In the genomic region with DNA sequence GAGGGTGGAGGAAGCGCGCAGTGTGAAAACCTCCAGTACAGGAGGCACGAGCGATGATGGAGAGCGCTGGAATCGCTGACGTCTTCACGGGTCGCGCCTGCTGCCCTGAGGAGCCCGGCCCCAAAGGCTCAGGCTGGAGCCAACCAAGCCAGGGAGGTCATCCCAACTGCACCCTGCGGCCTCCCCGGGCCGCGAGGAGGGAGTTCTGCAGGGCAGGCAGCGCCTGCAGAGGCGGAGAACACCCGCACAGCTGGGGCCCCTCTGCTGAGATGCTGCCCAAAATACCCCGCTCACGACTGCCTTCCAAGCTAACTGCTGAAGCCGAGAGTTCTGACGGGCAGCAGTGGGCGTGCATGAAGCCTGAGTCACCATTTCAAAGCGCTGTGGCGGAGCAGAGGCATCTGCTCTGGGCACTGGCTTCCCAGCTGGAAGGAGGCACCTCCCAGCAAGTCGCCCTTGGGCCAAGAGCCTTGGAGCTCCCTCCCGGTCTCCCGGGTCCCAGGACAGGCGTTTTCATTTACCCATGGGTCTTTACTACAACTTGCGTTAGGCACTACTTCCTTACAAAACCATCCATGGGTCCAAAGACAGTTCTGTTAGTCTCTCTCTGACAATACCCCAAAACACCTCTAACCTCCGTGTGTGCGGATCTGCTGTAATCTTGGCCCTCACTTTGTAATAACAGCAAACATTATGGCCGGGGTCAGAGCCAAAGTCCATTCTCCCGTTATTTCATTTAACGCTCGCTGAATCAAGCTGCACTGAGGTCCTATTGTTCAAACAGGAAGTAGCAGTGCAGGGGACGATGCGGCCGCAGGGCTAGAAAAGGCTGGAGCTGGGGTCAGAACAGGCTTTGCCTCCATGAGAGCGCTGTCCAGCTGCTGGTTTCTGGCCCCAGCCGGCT, we compare ENCODE assay signal across 8 cellular contexts.
A peak's percentile ranks its signal among the peaks of the same experiment; 100 is the strongest.
DNase-seq lines count a peak whose midpoint lies in the region; ATAC-seq and TF ChIP-seq lines count a peak whose summit lies in the region.

No MANE protein-coding gene starts in this region.

- ATAC-seq in stimulated activated naive CD8-positive, alpha-beta T cell treated with anti-CD3 and anti-CD28 coated beads, Interleukin-15, amount 100 ng/mL, for 72 hours: peak; percentile 94
- no peak for ATAC-seq in GM19467 (IDR thresholded peaks at IDR 0.05; ENCODE audit: unreplicated experiment)

- DNase-seq in DMS153 treated with DMSO at 0.1 percent for 48 hours (lab: John Stamatoyannopoulos, UW; ENCODE audit: unreplicated experiment) (peak; percentile 21), DMS153 (lab: John Stamatoyannopoulos, UW) (no peak), NCI-H446 treated with DMSO at 0.1 percent for 48 hours (lab: John Stamatoyannopoulos, UW) (peak; percentile 7), fibroblast of the conjunctiva (ENCODE audit: low read depth) (peak; percentile 79), nephron progenitor cell (peak; percentile 73)
- DNase-seq in activated T-helper 2 cell treated with anti-CD3 and anti-CD28 coated beads, Interferon-gamma antibody, Interleukin-2, Interleukin-4, amounts not matched to agents 10 μg/mL and 5 μg/mL and 100 μg/mL, durations not matched to agents 14 hours and 24 hours and 36 hours (ENCODE audit: low spot score): no peak
- DNase-seq in stimulated activated naive CD8-positive, alpha-beta T cell treated with anti-CD3 and anti-CD28 coated beads, Interleukin-15, amount 100 ng/mL, for 72 hours: peak; percentile 59 to 64

- intact Hi-C loops in activated T-helper 2 cell treated with anti-CD3 and anti-CD28 coated beads, Interferon-gamma antibody, Interleukin-2, Interleukin-4, amounts not matched to agents 10 μg/mL and 5 μg/mL and 100 μg/mL, durations not matched to agents 14 hours and 24 hours and 36 hours (cut with micrococcal nuclease): no loop called here

- peaks cover 14% of the 10 kb centered on the region for H3K4me1 Mint-ChIP-seq in activated T-helper 2 cell treated with anti-CD3 and anti-CD28 coated beads, Interferon-gamma antibody, Interleukin-2, Interleukin-4, amounts not matched to agents 10 μg/mL and 5 μg/mL and 100 μg/mL, durations not matched to agents 14 hours and 24 hours and 36 hours (ENCODE audit: low read depth)
- H3K4me1 Mint-ChIP-seq in nephron progenitor cell: peaks cover 14% of the 10 kb centered on the region
- H3K4me1 Mint-ChIP-seq in stimulated activated naive CD8-positive, alpha-beta T cell treated with anti-CD3 and anti-CD28 coated beads, Interleukin-15, amount 100 ng/mL, for 72 hours: peaks cover 15% of the 10 kb centered on the region

- H3K9me3 Mint-ChIP-seq in activated T-helper 2 cell treated with anti-CD3 and anti-CD28 coated beads, Interferon-gamma antibody, Interleukin-2, Interleukin-4, amounts not matched to agents 10 μg/mL and 5 μg/mL and 100 μg/mL, durations not matched to agents 14 hours and 24 hours and 36 hours: no peaks in the 10 kb centered on the region
- H3K9me3 Mint-ChIP-seq in nephron progenitor cell: no peaks in the 10 kb centered on the region
- no peaks in the 10 kb centered on the region for H3K9me3 Mint-ChIP-seq in stimulated activated naive CD8-positive, alpha-beta T cell treated with anti-CD3 and anti-CD28 coated beads, Interleukin-15, amount 100 ng/mL, for 72 hours

- H3K36me3 Mint-ChIP-seq in activated T-helper 2 cell treated with anti-CD3 and anti-CD28 coated beads, Interferon-gamma antibody, Interleukin-2, Interleukin-4, amounts not matched to agents 10 μg/mL and 5 μg/mL and 100 μg/mL, durations not matched to agents 14 hours and 24 hours and 36 hours (ENCODE audit: low read depth): no peaks in the 10 kb centered on the region
- H3K36me3 Mint-ChIP-seq in nephron progenitor cell (ENCODE audit: low read depth): no peaks in the 10 kb centered on the region

- peak overlapping the region; percentile 15 for H3K27ac Mint-ChIP-seq in activated T-helper 2 cell treated with anti-CD3 and anti-CD28 coated beads, Interferon-gamma antibody, Interleukin-2, Interleukin-4, amounts not matched to agents 10 μg/mL and 5 μg/mL and 100 μg/mL, durations not matched to agents 14 hours and 24 hours and 36 hours
- no peak overlapping the region for H3K27ac Mint-ChIP-seq in nephron progenitor cell
- H3K27ac Mint-ChIP-seq in stimulated activated naive CD8-positive, alpha-beta T cell treated with anti-CD3 and anti-CD28 coated beads, Interleukin-15, amount 100 ng/mL, for 72 hours: no peak overlapping the region

- peaks cover 30% of the 10 kb centered on the region for H3K27me3 Mint-ChIP-seq in activated T-helper 2 cell treated with anti-CD3 and anti-CD28 coated beads, Interferon-gamma antibody, Interleukin-2, Interleukin-4, amounts not matched to agents 10 μg/mL and 5 μg/mL and 100 μg/mL, durations not matched to agents 14 hours and 24 hours and 36 hours (ENCODE audit: low read depth)
- H3K27me3 Mint-ChIP-seq in nephron progenitor cell (ENCODE audit: low read depth, poor library complexity): peaks cover 31% of the 10 kb centered on the region
- peaks cover 49% of the 10 kb centered on the region for H3K27me3 Mint-ChIP-seq in stimulated activated naive CD8-positive, alpha-beta T cell treated with anti-CD3 and anti-CD28 coated beads, Interleukin-15, amount 100 ng/mL, for 72 hours

- peak overlapping the region; percentile 55 for H3K4me3 Mint-ChIP-seq in activated T-helper 2 cell treated with anti-CD3 and anti-CD28 coated beads, Interferon-gamma antibody, Interleukin-2, Interleukin-4, amounts not matched to agents 10 μg/mL and 5 μg/mL and 100 μg/mL, durations not matched to agents 14 hours and 24 hours and 36 hours (ENCODE audit: low read depth)
- peak overlapping the region; percentile 79 for H3K4me3 Mint-ChIP-seq in nephron progenitor cell
- H3K4me3 Mint-ChIP-seq in stimulated activated naive CD8-positive, alpha-beta T cell treated with anti-CD3 and anti-CD28 coated beads, Interleukin-15, amount 100 ng/mL, for 72 hours: peak overlapping the region; percentile 74 to 81

- no peak for TF ChIP-seq CTCF in nephron progenitor cell (IDR thresholded peaks at IDR 0.05)

Comparison
In these comparisons a context has a peak if more than half of its experiments do, and no peak if none do; other contexts are left out.
1. DNase-seq: peak in DMS153 treated with DMSO at 0.1 percent for 48 hours (single experiment), NCI-H446 treated with DMSO at 0.1 percent for 48 hours (single experiment), fibroblast of the conjunctiva (single experiment), nephron progenitor cell (single experiment) and stimulated activated naive CD8-positive, alpha-beta T cell treated with anti-CD3 and anti-CD28 coated beads, Interleukin-15, amount 100 ng/mL, for 72 hours (2 of 2); none in DMS153 (single experiment) and activated T-helper 2 cell treated with anti-CD3 and anti-CD28 coated beads, Interferon-gamma antibody, Interleukin-2, Interleukin-4, amounts not matched to agents 10 μg/mL and 5 μg/mL and 100 μg/mL, durations not matched to agents 14 hours and 24 hours and 36 hours (single experiment).
2. Peak in every context shown above with its lines, with median percentiles within 50 percentile points of each other: H3K4me3 Mint-ChIP-seq.